9 cellular contexts compared by ENCODE assay signal in genomic region chr12:1800646-1801284, GRCh38. TPM values are rescaled to one million over a fixed set of nuclear protein-coding genes. Genes with fewer than 3 reads are reported as not detected.
DNase-seq lines count a peak whose midpoint lies in the region; ATAC-seq, FAIRE-seq and TF ChIP-seq lines count a peak whose summit lies in the region.
"Had no signal": no experiment of that assay in that cellular context is flagged by ENCODE, and none has a peak within 500 bp of the region (broad histone marks: within the 10 kb centered on the region; RNA-seq: fewer than 3 reads in every experiment).

No MANE protein-coding gene starts in this region.

- H3K9me3 ChIP-seq in BE2C (no peaks in the 10 kb centered on the region), kidney (ENCODE audit: control insufficient read depth in 1 of 2, low read length in 2 of 2) (no peaks in the 10 kb centered on the region)

- FAIRE-seq in kidney (lab: Jason Lieb, UNC), result no peak

- DNase-seq in BE2C (peak; percentile 81), RKO (ENCODE audit: low spot score) (peak; percentile 46), kidney (peak; percentile 71), NCI-H69 (lab: John Stamatoyannopoulos, UW) (no peak), NOMO-1 treated with dmso at 0.1 percent for 144 hours (lab: John Stamatoyannopoulos, UW; ENCODE audit: unreplicated experiment) (no peak)
- DNase-seq in stimulated activated CD4-positive, alpha-beta T cell treated with anti-CD3 and anti-CD28 coated beads, Interleukin-12 subunit alpha, Interleukin-12 subunit beta, amount 100 ng/mL, for 4 hours, result no peak

- H3K36me3 ChIP-seq in BE2C (no peaks in the 10 kb centered on the region), kidney (ENCODE audit: control insufficient read depth in 1 of 2, insufficient read depth in 2 of 2, low read length in 2 of 2) (no peaks in the 10 kb centered on the region)

- no peaks in the 10 kb centered on the region for H3K27me3 ChIP-seq in BE2C

- H3K4me1 ChIP-seq in BE2C, result peaks cover 7% of the 10 kb centered on the region
- peaks cover under 1 to 7% of the 10 kb centered on the region in 2 donors for H3K4me1 ChIP-seq in kidney (ENCODE audit: control insufficient read depth in 1 of 2, insufficient read depth in 1 of 2, low read depth in 1 of 2, low read length in 2 of 2)

- ATAC-seq in GM19351 (IDR thresholded peaks at IDR 0.05; ENCODE audit: unreplicated experiment), result peak; percentile 35
- ATAC-seq in HG03039 (IDR thresholded peaks at IDR 0.05; ENCODE audit: unreplicated experiment), result no peak
- ATAC-seq: right cardiac atrium had no signal

- H3K27ac ChIP-seq in kidney (ENCODE audit: low read depth in 2 of 2, low read length in 2 of 2), result no peak overlapping the region

- intact Hi-C loops in kidney (cut with DNase I), result no loop called here

- H3K4me3 ChIP-seq in BE2C (ENCODE audit: low read depth, low read length) (no peak overlapping the region), kidney (ENCODE audit: low read length in 2 of 2) (no peak overlapping the region)

- peak; percentile 72 for TF ChIP-seq CTCF in BE2C (IDR thresholded peaks at IDR 0.05; ENCODE audit: low read depth, low read length)
- TF ChIP-seq CTCF in kidney (IDR thresholded peaks at IDR 0.05; ENCODE audit: borderline replicate concordance, extremely low read depth, insufficient read depth), result peak; percentile 38

- no peak overlapping the region for H3K9ac ChIP-seq in kidney (ENCODE audit: low read length in 2 of 2)

RNA-seq across cellular contexts. Expression of gene LRTM2, which starts 19.6 kb away (rescaled TPM):
- polyA plus RNA-seq in BE2C (2012; ENCODE audit: insufficient read depth, insufficient read length, low read depth), result not detected
- total RNA-seq in kidney, result not detected
- not detected for polyA plus RNA-seq in kidney (ENCODE audit: insufficient read depth, low read depth, low replicate concordance)
- total RNA-seq: right cardiac atrium had no signal
- polyA plus RNA-seq: right cardiac atrium had no signal

Comparison
In these comparisons a context has a peak if more than half of its experiments do, and no peak if none do; other contexts are left out.
1. DNase-seq: peak in BE2C (single experiment), RKO (single experiment) and kidney (single experiment); none in stimulated activated CD4-positive, alpha-beta T cell treated with anti-CD3 and anti-CD28 coated beads, Interleukin-12 subunit alpha, Interleukin-12 subunit beta, amount 100 ng/mL, for 4 hours (single experiment), NCI-H69 (single experiment) and NOMO-1 treated with dmso at 0.1 percent for 144 hours (single experiment).